In the genomic region with DNA sequence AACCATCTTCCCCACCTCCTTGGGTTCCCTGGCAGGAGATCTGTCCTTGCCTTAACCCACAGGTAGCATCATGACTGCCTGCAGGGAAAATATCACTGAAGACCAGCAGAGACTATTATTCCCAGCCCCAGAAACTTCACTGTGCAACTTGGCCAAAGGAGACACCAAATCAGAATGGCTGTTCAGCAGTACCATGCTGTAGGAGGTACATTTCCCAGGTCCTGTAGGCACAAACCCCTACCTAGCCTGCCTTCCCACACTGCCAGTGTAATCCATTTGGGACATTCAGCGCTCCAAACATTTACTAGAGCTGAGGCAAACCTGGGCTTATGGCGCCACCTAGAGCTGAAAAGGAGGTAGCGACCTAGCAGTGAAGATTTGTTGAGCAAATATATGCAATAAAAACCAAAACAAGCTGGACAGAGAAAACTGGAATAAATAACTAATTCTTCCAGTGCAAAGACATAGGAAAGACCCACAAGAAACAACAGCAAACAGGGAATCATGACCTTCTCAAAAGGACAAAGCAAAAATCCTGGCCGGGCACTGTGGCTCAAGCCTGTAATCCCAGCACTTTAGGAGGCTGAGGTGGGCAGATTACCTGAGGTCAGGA, we compare ENCODE assay signal across 8 cellular contexts.
DNase-seq lines count a peak whose midpoint lies in the region; ATAC-seq and TF ChIP-seq lines count a peak whose summit lies in the region.

No MANE protein-coding gene starts in this region.

- ATAC-seq in HG03342 (IDR thresholded peaks at IDR 0.05; ENCODE audit: unreplicated experiment) (peak; percentile 72), HG03135 (IDR thresholded peaks at IDR 0.05; ENCODE audit: unreplicated experiment) (no peak)

- POLR2A ChIA-PET in RWPE1 (lab: Yijun Ruan, JAX; ENCODE audit: low non-redundant PET): no interaction called here

- peak; percentile 7 for DNase-seq in activated gamma-delta T cell treated with Interleukin-2 at 50 U/mL for 16 hours
- no peak for DNase-seq in activated gamma-delta T cell (lab: John Stamatoyannopoulos, UW)
- peak; percentile 22 for DNase-seq in RWPE1 (ENCODE audit: low spot score)
- peak; percentile 63 for DNase-seq in adipocyte (ENCODE audit: low read depth)
- DNase-seq in hepatic stellate cell (ENCODE audit: low spot score): peak; percentile 14
- DNase-seq in stimulated activated CD4-positive, alpha-beta T cell treated with anti-CD3 and anti-CD28 coated beads, Interleukin-1b, Interleukin-23, amount 100 ng/mL, for 24 hours (ENCODE audit: low read depth in 4 of 4, low spot score in 1 of 4): peak; percentile 13 to 33 (median 20)

- peak; percentile 73 for TF ChIP-seq CTCF in RWPE1 (conservative IDR thresholded peaks at IDR 0.05; ENCODE audit: low read depth)

- no peak overlapping the region for H3K27ac ChIP-seq in RWPE1

- CTCF ChIA-PET in RWPE1 (lab: Yijun Ruan, JAX): interaction anchor here (0.6 to 1.1 kb wide), 4 partner anchors 11 to 1969 kb away, joined by 3 to 4 read pairs (median 3); no protein-coding TSS in a partner anchor

- no peaks in the 10 kb centered on the region for H3K27me3 ChIP-seq in adipocyte (replicated peaks; ENCODE audit: control insufficient read depth, insufficient read depth, low read length)

- no peaks in the 10 kb centered on the region for H3K9me3 ChIP-seq in adipocyte (ENCODE audit: control insufficient read depth, low read length)

- no peak overlapping the region for H3K4me3 ChIP-seq in adipocyte (ENCODE audit: low read length)

- H3K9ac ChIP-seq in adipocyte (ENCODE audit: low read length): no peak overlapping the region

- no peaks in the 10 kb centered on the region for H3K4me1 ChIP-seq in adipocyte (ENCODE audit: control insufficient read depth, insufficient read depth, low read length)

- peaks cover 44% of the 10 kb centered on the region for H3K36me3 ChIP-seq in adipocyte (ENCODE audit: control insufficient read depth, insufficient read depth, low read length, severe bottlenecking)
